ENCODE assay signal across 22 cellular contexts in the genomic region with DNA sequence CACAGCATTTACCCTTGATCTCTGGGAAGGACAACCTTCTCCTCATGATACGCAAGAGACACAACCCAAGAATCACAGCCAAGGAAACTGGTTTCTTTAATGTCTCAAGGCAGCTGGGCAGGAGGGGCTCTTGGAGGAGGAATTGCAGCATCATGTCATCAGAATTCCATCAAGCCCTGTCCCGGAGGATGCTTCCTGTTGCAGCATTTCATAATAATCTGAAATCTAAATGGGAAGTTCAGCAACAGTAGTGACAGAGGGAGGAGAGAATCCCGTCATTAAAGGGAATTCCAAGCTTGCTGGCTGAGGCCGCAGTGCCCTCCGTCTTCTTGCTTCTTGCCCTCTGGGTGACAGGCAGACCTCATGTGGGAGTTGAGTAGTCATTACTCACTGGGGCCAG.
A peak's percentile ranks its signal among the peaks of the same experiment; 100 is the strongest.
DNase-seq lines count a peak whose midpoint lies in the region; TF ChIP-seq lines count a peak whose summit lies in the region.
"Had no signal": no experiment of that assay in that cellular context is flagged by ENCODE, and none has a peak within 500 bp of the region (broad histone marks: within the 10 kb centered on the region; RNA-seq: fewer than 3 reads in every experiment).

No MANE protein-coding gene starts in this region.

- DNase-seq in GOT3 (lab: John Stamatoyannopoulos, UW) (peak; percentile 7), esophagus muscularis mucosa (ENCODE audit: extremely low spot score) (peak; percentile 88), kidney glomerular epithelial cell (lab: John Stamatoyannopoulos, UW) (peak; percentile 22), superior temporal gyrus (ENCODE audit: extremely low spot score) (peak; percentile 2), NOMO-1 treated with DMSO at 0.1 percent for 48 hours (lab: John Stamatoyannopoulos, UW; ENCODE audit: unreplicated experiment) (no peak), HT-29 (ENCODE audit: low spot score) (no peak), GM10266 (ENCODE audit: extremely low spot score) (no peak)
- DNase-seq: activated CD8-positive, alpha-beta T cell treated with anti-CD3 and anti-CD28 coated beads for 36 hours; activated T-cell treated with anti-CD3 and anti-CD28 coated beads, Interleukin-2, amount 50 U/mL, for 1 hour; AML-193; amniotic stem cell; CD8-positive, alpha-beta T cell; Karpas-422; mesenchymal stem cell; naive thymus-derived CD4-positive, alpha-beta T cell; NCI-H1048; NCI-H187 treated with DMSO at 0.1 percent for 48 hours; ovary; SHP77; sigmoid colon; T-cell had no signal

- H3K4me3 ChIP-seq in esophagus muscularis mucosa, result no peak overlapping the region
- H3K4me3 ChIP-seq: ovary, sigmoid colon, suprapubic skin had no signal

- no peaks in the 10 kb centered on the region for H3K36me3 ChIP-seq in esophagus muscularis mucosa
- H3K36me3 ChIP-seq: ovary, sigmoid colon, suprapubic skin had no signal

- H3K4me1 ChIP-seq in esophagus muscularis mucosa, result no peaks in the 10 kb centered on the region
- H3K4me1 ChIP-seq: suprapubic skin had no signal

- no peaks in the 10 kb centered on the region for H3K9me3 ChIP-seq in esophagus muscularis mucosa
- H3K9me3 ChIP-seq: ovary, sigmoid colon, suprapubic skin had no signal

- peaks cover 0 to 11% (median 0%) of the 10 kb centered on the region in 4 donors for H3K27me3 ChIP-seq in esophagus muscularis mucosa
- H3K27me3 ChIP-seq: ovary, sigmoid colon, suprapubic skin had no signal

- H3K27ac ChIP-seq in esophagus muscularis mucosa (replicated peaks in 1 of 4), result peak overlapping the region in 1 of 4 donors; percentile 28
- H3K27ac ChIP-seq: ovary, sigmoid colon, suprapubic skin had no signal

- no peak for TF ChIP-seq POLR2A in esophagus muscularis mucosa (IDR thresholded peaks at IDR 0.05; ENCODE audit: low read depth)

- no peak for TF ChIP-seq CTCF in esophagus muscularis mucosa (IDR thresholded peaks at IDR 0.05)
- no peak for TF ChIP-seq CTCF in GM10266 (IDR thresholded peaks at IDR 0.05; ENCODE audit: control insufficient read depth, insufficient read depth, low read depth, missing control alignments)

- 62% methylated on average over 5 of the region's 5 CpGs for WGBS in esophagus muscularis mucosa

- intact Hi-C loops in esophagus muscularis mucosa (cut with DNase I), result no loop called here

- no peak for TF ChIP-seq EP300 in esophagus muscularis mucosa (IDR thresholded peaks at IDR 0.05)

Comparison
In these comparisons a context has a peak if more than half of its experiments do, and no peak if none do; other contexts are left out.
1. DNase-seq: peak in GOT3 (single experiment), esophagus muscularis mucosa (single experiment), kidney glomerular epithelial cell (single experiment) and superior temporal gyrus (single experiment); none in NOMO-1 treated with DMSO at 0.1 percent for 48 hours (single experiment), HT-29 (single experiment) and GM10266 (single experiment).